ENCODE assay signal across 9 cellular contexts in the genomic region with DNA sequence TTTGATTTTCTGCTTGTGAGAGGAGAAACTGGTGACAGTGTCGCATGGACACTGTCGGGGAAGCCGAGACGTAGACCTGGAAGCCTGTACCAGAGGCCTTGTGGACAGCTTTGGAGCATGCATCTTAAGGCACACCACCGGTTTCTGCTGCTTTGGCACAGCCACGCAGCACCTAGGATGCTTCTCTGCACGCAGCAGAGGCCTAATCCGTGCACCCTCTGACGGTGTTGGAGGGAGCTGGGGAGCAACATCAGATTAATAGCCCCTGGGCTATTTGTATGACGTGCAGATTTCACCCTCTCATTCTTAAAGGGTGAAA. TPM values are rescaled to one million over a fixed set of nuclear protein-coding genes. Genes with fewer than 3 reads are reported as not detected.
DNase-seq lines count a peak whose midpoint lies in the region; ATAC-seq, FAIRE-seq and TF ChIP-seq lines count a peak whose summit lies in the region.
"Had no signal": no experiment of that assay in that cellular context is flagged by ENCODE, and none has a peak within 500 bp of the region (broad histone marks: within the 10 kb centered on the region; RNA-seq: fewer than 3 reads in every experiment).

No MANE protein-coding gene starts in this region.

- peak overlapping the region; percentile 85 for H3K27ac Mint-ChIP-seq in WTC11

- peak overlapping the region; percentile 83 for H3K4me3 ChIP-seq in AG10803 (ENCODE audit: low read length)
- peak overlapping the region; percentile 50 to 87 (median 66) for H3K4me3 ChIP-seq in heart right ventricle
- H3K4me3 ChIP-seq in small intestine (ENCODE audit: low read depth in 1 of 2, low read length in 2 of 2): peak overlapping the region in 1 of 2 donors; percentile 90

- peak overlapping the region; percentile 87 for H3K4me3 Mint-ChIP-seq in WTC11

- no peaks in the 10 kb centered on the region for H3K9me3 ChIP-seq in heart right ventricle
- no peaks in the 10 kb centered on the region for H3K9me3 ChIP-seq in small intestine (ENCODE audit: control insufficient read depth, low read depth)

- peaks cover 0 to 3% (median 0%) of the 10 kb centered on the region in 9 donors for H3K36me3 ChIP-seq in heart right ventricle
- H3K36me3 ChIP-seq in small intestine (ENCODE audit: control insufficient read depth in 2 of 2, insufficient read depth in 2 of 2, low read length in 2 of 2): no peaks in the 10 kb centered on the region

- H3K4me1 ChIP-seq in heart right ventricle (peaks cover 0 to 30% (median 16%) of the 10 kb centered on the region in 9 donors), small intestine (ENCODE audit: control insufficient read depth in 2 of 2, insufficient read depth in 1 of 2, low read depth in 1 of 2, low read length in 1 of 2) (peaks cover 0 to 4% of the 10 kb centered on the region in 2 donors)

- 12 to 31% methylated on average over 10 of the region's 10 CpGs for WGBS in heart right ventricle, 2 donors
- 11 to 22% (median 15%) methylated on average over 10 of the region's 10 CpGs for WGBS in small intestine, 3 donors

- H3K27me3 ChIP-seq in heart right ventricle: no peaks in the 10 kb centered on the region
- no peaks in the 10 kb centered on the region for H3K27me3 ChIP-seq in small intestine (ENCODE audit: control insufficient read depth in 2 of 2, insufficient read depth in 2 of 2, low read length in 2 of 2)

- DNase-seq in AG10803 (ENCODE audit: low read depth): no peak
- peak; percentile 27 for DNase-seq in WTC11 (ENCODE audit: low spot score)
- DNase-seq in heart right ventricle: no peak
- no peak for DNase-seq in small intestine
- no peak for DNase-seq in midbrain (lab: John Stamatoyannopoulos, UW)
- DNase-seq in SK-N-DZ (ENCODE audit: low spot score): no peak

- H3K4me1 Mint-ChIP-seq in WTC11: peaks cover 23% of the 10 kb centered on the region

- H3K27ac ChIP-seq in heart right ventricle: peak overlapping the region in 8 of 10 donors; percentile 70 to 88 (median 84)
- H3K27ac ChIP-seq in small intestine (ENCODE audit: low read depth in 1 of 2, low read length in 1 of 2): peak overlapping the region; percentile 92 to 95

- H3K27me3 Mint-ChIP-seq in WTC11 (ENCODE audit: low read depth): no peaks in the 10 kb centered on the region

- POLR2A ChIA-PET in WTC11 (lab: Charles Lee): interaction anchor here (1.8 kb wide), 1 partner anchor 183 kb away, joined by 10 read pairs; no protein-coding TSS in a partner anchor

- intact Hi-C loops in heart right ventricle (cut with DNase I): loop anchor here (1.0 to 5.0 kb wide), 7 partner anchors 184 to 824 kb away; a partner anchor contains a TSS

- TF ChIP-seq CTCF in AG10803 (conservative IDR thresholded peaks at IDR 0.05; ENCODE audit: low read length) (no peak), WTC11 (IDR thresholded peaks at IDR 0.05) (no peak), heart right ventricle (IDR thresholded peaks at IDR 0.05) (no peak)

- peak; percentile 36 for ATAC-seq in GM18870 (IDR thresholded peaks at IDR 0.05; ENCODE audit: unreplicated experiment)
- ATAC-seq in HG03064 (IDR thresholded peaks at IDR 0.05; ENCODE audit: low read depth, unreplicated experiment): peak; percentile 39
- ATAC-seq in WTC11: peak; percentile 16
- peak in 5 of 8 donors; percentile 1 to 40 (median 7) for ATAC-seq in heart right ventricle

- no peak for FAIRE-seq in small intestine (lab: Jason Lieb, UNC)

- CTCF ChIA-PET in WTC11 (lab: Charles Lee): interaction anchor here (0.5 to 8.8 kb wide), 26 partner anchors 11 to 579 kb away, joined by 3 to 86 read pairs (median 4); a partner anchor contains a TSS

- no peaks in the 10 kb centered on the region for H3K9me3 Mint-ChIP-seq in WTC11

- H3K36me3 Mint-ChIP-seq in WTC11: peaks cover 18% of the 10 kb centered on the region

TF ChIP-seq in WTC11, 78 proteins besides CTCF, POLR2A, EP300 and RAD21:
- TF ChIP-seq ZNF423 (CRISPR knock-in tag; IDR thresholded peaks at IDR 0.05): no peak
- TF ChIP-seq ZBTB21 (CRISPR knock-in tag; IDR thresholded peaks at IDR 0.05; ENCODE audit: borderline replicate concordance): no peak
- no peak for TF ChIP-seq JUN (CRISPR knock-in tag; IDR thresholded peaks at IDR 0.05)
- TF ChIP-seq RELA (CRISPR knock-in tag; IDR thresholded peaks at IDR 0.05; ENCODE audit: borderline replicate concordance): no peak
- no peak for TF ChIP-seq MYBL2 (CRISPR knock-in tag; IDR thresholded peaks at IDR 0.05)
- TF ChIP-seq ZNF138 (CRISPR knock-in tag; conservative IDR thresholded peaks at IDR 0.05): no peak
- no peak for TF ChIP-seq SMAD4 (CRISPR knock-in tag; IDR thresholded peaks at IDR 0.05)
- TF ChIP-seq, protein P1, sequence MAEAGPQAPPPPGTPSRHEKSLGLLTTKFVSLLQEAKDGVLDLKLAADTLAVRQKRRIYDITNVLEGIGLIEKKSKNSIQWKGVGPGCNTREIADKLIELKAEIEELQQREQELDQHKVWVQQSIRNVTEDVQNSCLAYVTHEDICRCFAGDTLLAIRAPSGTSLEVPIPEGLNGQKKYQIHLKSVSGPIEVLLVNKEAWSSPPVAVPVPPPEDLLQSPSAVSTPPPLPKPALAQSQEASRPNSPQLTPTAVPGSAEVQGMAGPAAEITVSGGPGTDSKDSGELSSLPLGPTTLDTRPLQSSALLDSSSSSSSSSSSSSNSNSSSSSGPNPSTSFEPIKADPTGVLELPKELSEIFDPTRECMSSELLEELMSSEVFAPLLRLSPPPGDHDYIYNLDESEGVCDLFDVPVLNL (CRISPR knock-in tag; IDR thresholded peaks at IDR 0.05; ENCODE audit: borderline replicate concordance, low read depth): no peak
- TF ChIP-seq, protein P2, sequence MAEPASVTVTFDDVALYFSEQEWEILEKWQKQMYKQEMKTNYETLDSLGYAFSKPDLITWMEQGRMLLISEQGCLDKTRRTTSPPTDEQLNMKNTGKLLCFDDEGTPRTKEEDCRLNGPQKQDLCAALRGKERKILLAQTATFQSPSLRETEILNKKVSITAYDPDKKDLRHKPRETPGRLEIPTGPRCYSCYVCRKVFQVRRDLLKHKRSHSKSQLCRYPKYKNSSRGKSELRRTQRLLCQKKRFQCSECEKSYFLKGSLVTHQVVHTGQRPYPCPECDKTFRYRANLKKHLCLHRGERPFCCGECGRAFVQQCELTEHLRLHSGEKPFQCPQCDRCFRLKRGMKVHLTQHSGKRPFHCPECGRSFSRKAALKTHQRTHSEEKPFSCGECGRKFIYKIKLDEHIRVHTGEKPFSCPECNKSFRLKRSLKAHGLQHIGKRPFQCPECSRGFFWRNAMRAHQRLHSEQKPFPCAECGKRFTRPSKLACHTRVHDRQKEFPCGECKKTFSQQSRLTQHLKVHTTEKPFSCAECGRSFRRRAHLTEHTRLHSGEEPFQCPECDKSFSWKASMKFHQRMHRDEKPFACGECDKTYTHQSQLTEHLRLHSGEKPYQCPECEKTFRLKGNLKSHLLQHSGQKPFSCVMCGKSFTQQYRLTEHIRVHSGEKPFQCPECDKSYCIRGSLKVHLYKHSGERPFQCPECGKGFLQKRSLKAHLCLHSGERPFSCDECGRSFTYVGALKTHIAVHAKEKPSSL (CRISPR knock-in tag; conservative IDR thresholded peaks at IDR 0.05): no peak
- no peak for TF ChIP-seq ZNF416 (CRISPR knock-in tag; IDR thresholded peaks at IDR 0.05)
- no peak for TF ChIP-seq ZNF317 (CRISPR knock-in tag; IDR thresholded peaks at IDR 0.05; ENCODE audit: borderline replicate concordance, low read depth)
- no peak for TF ChIP-seq ZNF219 (CRISPR knock-in tag; IDR thresholded peaks at IDR 0.05; ENCODE audit: borderline replicate concordance)
- TF ChIP-seq, protein P3, sequence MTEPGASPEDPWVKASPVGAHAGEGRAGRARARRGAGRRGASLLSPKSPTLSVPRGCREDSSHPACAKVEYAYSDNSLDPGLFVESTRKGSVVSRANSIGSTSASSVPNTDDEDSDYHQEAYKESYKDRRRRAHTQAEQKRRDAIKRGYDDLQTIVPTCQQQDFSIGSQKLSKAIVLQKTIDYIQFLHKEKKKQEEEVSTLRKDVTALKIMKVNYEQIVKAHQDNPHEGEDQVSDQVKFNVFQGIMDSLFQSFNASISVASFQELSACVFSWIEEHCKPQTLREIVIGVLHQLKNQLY (CRISPR knock-in tag; IDR thresholded peaks at IDR 0.05): no peak
- TF ChIP-seq NR3C1 (CRISPR knock-in tag; conservative IDR thresholded peaks at IDR 0.05; ENCODE audit: low read depth): no peak

RNA-seq across cellular contexts. Expression of a gene that starts 30.3 kb away (rescaled TPM):
- total RNA-seq in WTC11 (2021) (not detected in 3 replicates), heart right ventricle (under 1 TPM in 2 of 10 donors, not detected in 8; 0.09 to 0.56 TPM)
- polyA plus RNA-seq in heart right ventricle (under 1 TPM in 1 of 2 donors, not detected in 1; 0.03 TPM), small intestine (1 to 10 TPM in 2 of 3 donors, under 1 TPM in 1; 0.12 to 2.5 (median 1.6) TPM)
- polyA plus RNA-seq in SK-N-DZ (2014; cell fraction: cytosol; rRNA removed): not detected in 2 replicates
- polyA plus RNA-seq in SK-N-DZ (2014; cell fraction: nucleus; rRNA removed): not detected in 2 replicates

RNA-seq across cellular contexts. Expression of a gene that starts 46.5 kb away (rescaled TPM):
- total RNA-seq in WTC11 (2021): not detected in 3 replicates
- not detected for total RNA-seq in heart right ventricle
- not detected for polyA plus RNA-seq in heart right ventricle
- polyA plus RNA-seq in small intestine: under 1 TPM in 1 of 3 donors, not detected in 2; 0.04 TPM
- not detected in 2 replicates for polyA plus RNA-seq in SK-N-DZ (2014; cell fraction: cytosol; rRNA removed)
- not detected in 2 replicates for polyA plus RNA-seq in SK-N-DZ (2014; cell fraction: nucleus; rRNA removed)
- total RNA-seq: LHCN-M2 had no signal
